In the genomic region with DNA sequence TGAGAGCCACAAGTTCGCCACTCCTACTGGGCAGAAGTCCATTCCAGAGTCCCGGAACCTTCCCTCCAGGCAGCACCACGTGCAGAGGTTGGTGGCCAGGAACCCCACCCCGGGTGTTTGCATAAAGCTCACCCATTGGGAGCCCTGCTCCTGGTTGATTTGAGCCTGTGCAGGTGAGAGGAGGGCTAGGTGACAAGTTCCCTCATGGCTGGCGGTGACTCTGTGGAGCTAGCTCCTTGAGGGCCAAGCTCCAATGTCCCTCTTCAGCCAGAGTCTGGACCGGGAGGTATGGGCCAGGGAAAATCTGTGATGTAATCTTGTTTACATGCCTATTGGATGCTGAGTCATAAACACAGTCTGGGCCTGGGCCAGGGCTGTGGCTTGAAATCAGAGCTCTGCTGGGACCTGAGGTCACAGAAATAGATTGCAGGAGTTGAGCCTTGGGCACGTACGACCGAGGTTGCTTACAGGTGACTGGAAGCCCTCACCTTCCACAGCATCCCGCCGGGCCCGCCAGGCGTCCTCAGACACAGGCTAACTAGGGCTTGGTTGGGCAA, we compare ENCODE assay signal across 1 cellular context.
TF ChIP-seq lines count a peak whose summit lies in the region.

No MANE protein-coding gene starts in this region.

TF ChIP-seq in H1, 55 proteins besides CTCF, POLR2A, EP300 and RAD21 (continued from another document):
- TF ChIP-seq SAP30 (IDR thresholded peaks at IDR 0.05; ENCODE audit: insufficient read depth, insufficient replicate concordance, low read length), result no peak
- TF ChIP-seq SP1 (IDR thresholded peaks at IDR 0.05; ENCODE audit: low read depth, low read length), result no peak
- TF ChIP-seq, protein P1, sequence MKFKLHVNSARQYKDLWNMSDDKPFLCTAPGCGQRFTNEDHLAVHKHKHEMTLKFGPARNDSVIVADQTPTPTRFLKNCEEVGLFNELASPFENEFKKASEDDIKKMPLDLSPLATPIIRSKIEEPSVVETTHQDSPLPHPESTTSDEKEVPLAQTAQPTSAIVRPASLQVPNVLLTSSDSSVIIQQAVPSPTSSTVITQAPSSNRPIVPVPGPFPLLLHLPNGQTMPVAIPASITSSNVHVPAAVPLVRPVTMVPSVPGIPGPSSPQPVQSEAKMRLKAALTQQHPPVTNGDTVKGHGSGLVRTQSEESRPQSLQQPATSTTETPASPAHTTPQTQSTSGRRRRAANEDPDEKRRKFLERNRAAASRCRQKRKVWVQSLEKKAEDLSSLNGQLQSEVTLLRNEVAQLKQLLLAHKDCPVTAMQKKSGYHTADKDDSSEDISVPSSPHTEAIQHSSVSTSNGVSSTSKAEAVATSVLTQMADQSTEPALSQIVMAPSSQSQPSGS (IDR thresholded peaks at IDR 0.05; ENCODE audit: low read length), result no peak
- no peak for TF ChIP-seq CTBP2 (IDR thresholded peaks at IDR 0.05; ENCODE audit: borderline replicate concordance, insufficient read depth, insufficient read length, low read length)
- TF ChIP-seq, protein P2, sequence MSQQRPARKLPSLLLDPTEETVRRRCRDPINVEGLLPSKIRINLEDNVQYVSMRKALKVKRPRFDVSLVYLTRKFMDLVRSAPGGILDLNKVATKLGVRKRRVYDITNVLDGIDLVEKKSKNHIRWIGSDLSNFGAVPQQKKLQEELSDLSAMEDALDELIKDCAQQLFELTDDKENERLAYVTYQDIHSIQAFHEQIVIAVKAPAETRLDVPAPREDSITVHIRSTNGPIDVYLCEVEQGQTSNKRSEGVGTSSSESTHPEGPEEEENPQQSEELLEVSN (IDR thresholded peaks at IDR 0.05), result peak; percentile 41; the same call in 1 of the 2 replicates
- no peak for TF ChIP-seq HDAC2 (IDR thresholded peaks at IDR 0.05; ENCODE audit: borderline replicate concordance in 1 of 2, low read depth in 2 of 2, low read length in 2 of 2)
- TF ChIP-seq BCL11A (IDR thresholded peaks at IDR 0.05; ENCODE audit: low read depth in 2 of 2, low read length in 2 of 2), result no peak
- TF ChIP-seq, protein P3, sequence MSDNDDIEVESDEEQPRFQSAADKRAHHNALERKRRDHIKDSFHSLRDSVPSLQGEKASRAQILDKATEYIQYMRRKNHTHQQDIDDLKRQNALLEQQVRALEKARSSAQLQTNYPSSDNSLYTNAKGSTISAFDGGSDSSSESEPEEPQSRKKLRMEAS (IDR thresholded peaks at IDR 0.05), result 0 out of 2 replicates have a peak, but pooled peaks have one; percentile 24
- no peak for TF ChIP-seq HDAC6 (IDR thresholded peaks at IDR 0.05; ENCODE audit: low read depth, low read length)
- no peak for TF ChIP-seq SRF (IDR thresholded peaks at IDR 0.05; ENCODE audit: low read depth, low read length)
- no peak for TF ChIP-seq TBP (IDR thresholded peaks at IDR 0.05; ENCODE audit: low read depth, low read length)
- TF ChIP-seq CEBPB (IDR thresholded peaks at IDR 0.05; ENCODE audit: low read depth, low read length), result no peak
- no peak for TF ChIP-seq SIN3A (conservative IDR thresholded peaks at IDR 0.05 in 1 of 2, IDR thresholded peaks at IDR 0.05 in 1 of 2; ENCODE audit: low read depth in 1 of 2, low read length in 2 of 2)
- TF ChIP-seq, protein P4, sequence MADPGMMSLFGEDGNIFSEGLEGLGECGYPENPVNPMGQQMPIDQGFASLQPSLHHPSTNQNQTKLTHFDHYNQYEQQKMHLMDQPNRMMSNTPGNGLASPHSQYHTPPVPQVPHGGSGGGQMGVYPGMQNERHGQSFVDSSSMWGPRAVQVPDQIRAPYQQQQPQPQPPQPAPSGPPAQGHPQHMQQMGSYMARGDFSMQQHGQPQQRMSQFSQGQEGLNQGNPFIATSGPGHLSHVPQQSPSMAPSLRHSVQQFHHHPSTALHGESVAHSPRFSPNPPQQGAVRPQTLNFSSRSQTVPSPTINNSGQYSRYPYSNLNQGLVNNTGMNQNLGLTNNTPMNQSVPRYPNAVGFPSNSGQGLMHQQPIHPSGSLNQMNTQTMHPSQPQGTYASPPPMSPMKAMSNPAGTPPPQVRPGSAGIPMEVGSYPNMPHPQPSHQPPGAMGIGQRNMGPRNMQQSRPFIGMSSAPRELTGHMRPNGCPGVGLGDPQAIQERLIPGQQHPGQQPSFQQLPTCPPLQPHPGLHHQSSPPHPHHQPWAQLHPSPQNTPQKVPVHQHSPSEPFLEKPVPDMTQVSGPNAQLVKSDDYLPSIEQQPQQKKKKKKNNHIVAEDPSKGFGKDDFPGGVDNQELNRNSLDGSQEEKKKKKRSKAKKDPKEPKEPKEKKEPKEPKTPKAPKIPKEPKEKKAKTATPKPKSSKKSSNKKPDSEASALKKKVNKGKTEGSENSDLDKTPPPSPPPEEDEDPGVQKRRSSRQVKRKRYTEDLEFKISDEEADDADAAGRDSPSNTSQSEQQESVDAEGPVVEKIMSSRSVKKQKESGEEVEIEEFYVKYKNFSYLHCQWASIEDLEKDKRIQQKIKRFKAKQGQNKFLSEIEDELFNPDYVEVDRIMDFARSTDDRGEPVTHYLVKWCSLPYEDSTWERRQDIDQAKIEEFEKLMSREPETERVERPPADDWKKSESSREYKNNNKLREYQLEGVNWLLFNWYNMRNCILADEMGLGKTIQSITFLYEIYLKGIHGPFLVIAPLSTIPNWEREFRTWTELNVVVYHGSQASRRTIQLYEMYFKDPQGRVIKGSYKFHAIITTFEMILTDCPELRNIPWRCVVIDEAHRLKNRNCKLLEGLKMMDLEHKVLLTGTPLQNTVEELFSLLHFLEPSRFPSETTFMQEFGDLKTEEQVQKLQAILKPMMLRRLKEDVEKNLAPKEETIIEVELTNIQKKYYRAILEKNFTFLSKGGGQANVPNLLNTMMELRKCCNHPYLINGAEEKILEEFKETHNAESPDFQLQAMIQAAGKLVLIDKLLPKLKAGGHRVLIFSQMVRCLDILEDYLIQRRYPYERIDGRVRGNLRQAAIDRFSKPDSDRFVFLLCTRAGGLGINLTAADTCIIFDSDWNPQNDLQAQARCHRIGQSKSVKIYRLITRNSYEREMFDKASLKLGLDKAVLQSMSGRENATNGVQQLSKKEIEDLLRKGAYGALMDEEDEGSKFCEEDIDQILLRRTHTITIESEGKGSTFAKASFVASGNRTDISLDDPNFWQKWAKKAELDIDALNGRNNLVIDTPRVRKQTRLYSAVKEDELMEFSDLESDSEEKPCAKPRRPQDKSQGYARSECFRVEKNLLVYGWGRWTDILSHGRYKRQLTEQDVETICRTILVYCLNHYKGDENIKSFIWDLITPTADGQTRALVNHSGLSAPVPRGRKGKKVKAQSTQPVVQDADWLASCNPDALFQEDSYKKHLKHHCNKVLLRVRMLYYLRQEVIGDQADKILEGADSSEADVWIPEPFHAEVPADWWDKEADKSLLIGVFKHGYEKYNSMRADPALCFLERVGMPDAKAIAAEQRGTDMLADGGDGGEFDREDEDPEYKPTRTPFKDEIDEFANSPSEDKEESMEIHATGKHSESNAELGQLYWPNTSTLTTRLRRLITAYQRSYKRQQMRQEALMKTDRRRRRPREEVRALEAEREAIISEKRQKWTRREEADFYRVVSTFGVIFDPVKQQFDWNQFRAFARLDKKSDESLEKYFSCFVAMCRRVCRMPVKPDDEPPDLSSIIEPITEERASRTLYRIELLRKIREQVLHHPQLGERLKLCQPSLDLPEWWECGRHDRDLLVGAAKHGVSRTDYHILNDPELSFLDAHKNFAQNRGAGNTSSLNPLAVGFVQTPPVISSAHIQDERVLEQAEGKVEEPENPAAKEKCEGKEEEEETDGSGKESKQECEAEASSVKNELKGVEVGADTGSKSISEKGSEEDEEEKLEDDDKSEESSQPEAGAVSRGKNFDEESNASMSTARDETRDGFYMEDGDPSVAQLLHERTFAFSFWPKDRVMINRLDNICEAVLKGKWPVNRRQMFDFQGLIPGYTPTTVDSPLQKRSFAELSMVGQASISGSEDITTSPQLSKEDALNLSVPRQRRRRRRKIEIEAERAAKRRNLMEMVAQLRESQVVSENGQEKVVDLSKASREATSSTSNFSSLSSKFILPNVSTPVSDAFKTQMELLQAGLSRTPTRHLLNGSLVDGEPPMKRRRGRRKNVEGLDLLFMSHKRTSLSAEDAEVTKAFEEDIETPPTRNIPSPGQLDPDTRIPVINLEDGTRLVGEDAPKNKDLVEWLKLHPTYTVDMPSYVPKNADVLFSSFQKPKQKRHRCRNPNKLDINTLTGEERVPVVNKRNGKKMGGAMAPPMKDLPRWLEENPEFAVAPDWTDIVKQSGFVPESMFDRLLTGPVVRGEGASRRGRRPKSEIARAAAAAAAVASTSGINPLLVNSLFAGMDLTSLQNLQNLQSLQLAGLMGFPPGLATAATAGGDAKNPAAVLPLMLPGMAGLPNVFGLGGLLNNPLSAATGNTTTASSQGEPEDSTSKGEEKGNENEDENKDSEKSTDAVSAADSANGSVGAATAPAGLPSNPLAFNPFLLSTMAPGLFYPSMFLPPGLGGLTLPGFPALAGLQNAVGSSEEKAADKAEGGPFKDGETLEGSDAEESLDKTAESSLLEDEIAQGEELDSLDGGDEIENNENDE (IDR thresholded peaks at IDR 0.05; ENCODE audit: insufficient replicate concordance, low read length), result no peak
- no peak for TF ChIP-seq FOSL1 (IDR thresholded peaks at IDR 0.05; ENCODE audit: insufficient read depth, low read depth, low read length)
- no peak for TF ChIP-seq TAF1 (IDR thresholded peaks at IDR 0.05; ENCODE audit: low read depth, low read length)
- TF ChIP-seq KDM5A (IDR thresholded peaks at IDR 0.05; ENCODE audit: low read length), result no peak
- TF ChIP-seq CHD1 (IDR thresholded peaks at IDR 0.05; ENCODE audit: low read depth, low read length), result no peak
- no peak for TF ChIP-seq SIRT6 (IDR thresholded peaks at IDR 0.05; ENCODE audit: low read length)
- 0 out of 2 replicates have a peak, but pooled peaks have one; percentile 64 for TF ChIP-seq BACH1 (IDR thresholded peaks at IDR 0.05; ENCODE audit: low read length)
- 0 out of 2 replicates have a peak, but pooled peaks have one; percentile 19 for TF ChIP-seq MAFK (IDR thresholded peaks at IDR 0.05; ENCODE audit: low read depth, low read length)
- no peak for TF ChIP-seq YY1 (IDR thresholded peaks at IDR 0.05; ENCODE audit: low read depth, low read length)
- no peak for TF ChIP-seq EGR1 (IDR thresholded peaks at IDR 0.05; ENCODE audit: borderline replicate concordance, low read depth, low read length)
- no peak for TF ChIP-seq GTF2F1 (IDR thresholded peaks at IDR 0.05; ENCODE audit: borderline replicate concordance, low read depth, low read length)
- TF ChIP-seq POLR2AphosphoS5 (IDR thresholded peaks at IDR 0.05; ENCODE audit: low read depth, low read length), result no peak
- TF ChIP-seq TEAD4 (IDR thresholded peaks at IDR 0.05; ENCODE audit: low read depth, low read length), result no peak
TF ChIP-seq in H1: peak in this region for 4.
